10 cellular contexts compared by ENCODE assay signal in genomic region chr9:33151601-33152000, GRCh38. TPM values are rescaled to one million over a fixed set of nuclear protein-coding genes. Genes with fewer than 3 reads are reported as not detected.
DNase-seq lines count a peak whose midpoint lies in the region; ATAC-seq, FAIRE-seq and TF ChIP-seq lines count a peak whose summit lies in the region.
"Had no signal": no experiment of that assay in that cellular context is flagged by ENCODE, and none has a peak within 500 bp of the region (broad histone marks: within the 10 kb centered on the region; RNA-seq: fewer than 3 reads in every experiment).

No MANE protein-coding gene starts in this region.

- H3K27ac ChIP-seq in K562 (ENCODE audit: extremely low read depth, low read depth, low read length), result peak overlapping the region; percentile 40; the same call in 1 of the 3 replicates
- peak overlapping the region; percentile 31 to 81 for H3K27ac ChIP-seq in testis
- H3K27ac ChIP-seq: 22Rv1 had no signal

- H3K27me3 Mint-ChIP-seq in mesothelial cell of epicardium (ENCODE audit: low read depth), result no peaks in the 10 kb centered on the region

- TF ChIP-seq EP300 in K562 (IDR thresholded peaks at IDR 0.05; ENCODE audit: low read length), result no peak

- peaks cover 4 to 20% of the 10 kb centered on the region in 2 experiments for H3K4me1 ChIP-seq in K562 (replicated peaks in 1 of 2; ENCODE audit: control insufficient read depth in 2 of 2, insufficient read depth in 2 of 2, low read length in 2 of 2)
- H3K4me1 ChIP-seq in testis, result peaks cover 31% of the 10 kb centered on the region

- H3K4me3 ChIP-seq in K562 (no peak overlapping the region), testis (no peak overlapping the region)

- H2AFZ ChIP-seq in K562 (ENCODE audit: low read depth, low read length), result no peak overlapping the region

- no peak overlapping the region for H3K4me3 Mint-ChIP-seq in mesothelial cell of epicardium
- H3K4me3 Mint-ChIP-seq: T-helper 1 cell treated with Interleukin-12 subunit alpha and Interleukin-12 subunit beta and Interleukin-4 antibody, amounts not matched to agents 30 μg/mL and 1 μg/mL, for 36 hours had no signal

- no peak for TF ChIP-seq POLR2A in K562 (conservative IDR thresholded peaks at IDR 0.05)
- TF ChIP-seq POLR2A in testis (IDR thresholded peaks at IDR 0.05), result no peak

- H4K20me1 ChIP-seq in K562 (replicated peaks; ENCODE audit: control insufficient read depth, insufficient read depth, low read length), result peaks cover 22% of the 10 kb centered on the region

- peaks cover 11% of the 10 kb centered on the region for H3K9me3 Mint-ChIP-seq in mesothelial cell of epicardium
- H3K9me3 Mint-ChIP-seq: T-helper 1 cell treated with Interleukin-12 subunit alpha and Interleukin-12 subunit beta and Interleukin-4 antibody, amounts not matched to agents 30 μg/mL and 1 μg/mL, for 36 hours had no signal

- H3K27me3 ChIP-seq in K562 (ENCODE audit: control insufficient read depth in 2 of 2, insufficient read depth in 2 of 2, low read length in 2 of 2) (no peaks in the 10 kb centered on the region), testis (no peaks in the 10 kb centered on the region)

- H3K79me2 ChIP-seq in K562 (ENCODE audit: control insufficient read depth, insufficient read depth, low read length), result peaks cover 69% of the 10 kb centered on the region

- WGBS in K562 (ENCODE audit: insufficient coverage, low coverage, missing lambda C conversion rate), result 54% methylated on average over 2 of the region's 2 CpGs
- whole genome bisulfite sequencing in testis, 2 donors, result 49 to 52% methylated on average over 2 of the region's 2 CpGs

- in situ Hi-C loops in K562 (cut with MboI), result no loop called here

- H3K27ac Mint-ChIP-seq in mesothelial cell of epicardium, result peak overlapping the region; percentile 90
- H3K27ac Mint-ChIP-seq: T-helper 1 cell treated with Interleukin-12 subunit alpha and Interleukin-12 subunit beta and Interleukin-4 antibody, amounts not matched to agents 30 μg/mL and 1 μg/mL, for 36 hours had no signal

- ATAC-seq in K562 (no peak), HG02610 (IDR thresholded peaks at IDR 0.05; ENCODE audit: unreplicated experiment) (no peak)

- H3K36me3 ChIP-seq in K562 (ENCODE audit: control insufficient read depth, insufficient read depth, low read length) (no peaks in the 10 kb centered on the region), testis (ENCODE audit: low read depth, missing control alignments) (no peaks in the 10 kb centered on the region)

- no peak for TF ChIP-seq CTCF in K562 (IDR thresholded peaks at IDR 0.05 in 2 of 3, conservative IDR thresholded peaks at IDR 0.05 in 1 of 3; ENCODE audit: insufficient read depth in 2 of 3, low read depth in 1 of 3, low read length in 3 of 3)
- no peak for TF ChIP-seq CTCF in mesothelial cell of epicardium (IDR thresholded peaks at IDR 0.05; ENCODE audit: unreplicated experiment)
- TF ChIP-seq CTCF in testis (IDR thresholded peaks at IDR 0.05), result no peak

- H3K4me2 ChIP-seq in K562 (ENCODE audit: insufficient read depth, low read length), result 0 out of 2 replicates have a peak overlapping the region, but pooled peaks have one; percentile 7

- no peaks in the 10 kb centered on the region for H3K9me1 ChIP-seq in K562 (ENCODE audit: control insufficient read depth, insufficient read depth, low read length)

- CTCF ChIA-PET in K562 (lab: Yijun Ruan, JAX; ENCODE audit: low intra/inter-chr PET ratio), result no interaction called here

- H3K9me3 ChIP-seq in K562 (replicated peaks; ENCODE audit: control insufficient read depth, insufficient read depth, low read depth, low read length) (no peaks in the 10 kb centered on the region), testis (no peaks in the 10 kb centered on the region)

- intact Hi-C loops in K562 (cut with micrococcal nuclease) (no loop called here), testis (cut with DNase I; ENCODE audit: low total_unique reads) (no loop called here)

- POLR2A ChIA-PET in K562 (lab: Yijun Ruan, JAX), result interaction anchor here (0.9 to 1.7 kb wide), 6 partner anchors 8 to 49 kb away, joined by 3 to 14 read pairs (median 4); no protein-coding TSS in a partner anchor

- peaks cover 40% of the 10 kb centered on the region for H3K4me1 Mint-ChIP-seq in mesothelial cell of epicardium

- no peak for FAIRE-seq in K562 (lab: Jason Lieb, UNC)

- DNase-seq in DMS 273 (lab: John Stamatoyannopoulos, UW; ENCODE audit: unreplicated experiment), result peak; percentile 37
- no peak for DNase-seq in DMS 273 treated with DMSO at 0.1 percent for 48 hours (lab: John Stamatoyannopoulos, UW)
- DNase-seq in K562 (ENCODE audit: extremely low read depth in 1 of 4, low spot score in 3 of 4), result no peak
- no peak for DNase-seq in mesothelial cell of epicardium (ENCODE audit: low spot score in 2 of 2, unreplicated experiment in 2 of 2)
- no peak for DNase-seq in testis
- no peak for DNase-seq in A172 (ENCODE audit: low spot score)
- no peak for DNase-seq in anterior cingulate cortex (lab: John Stamatoyannopoulos, UW)

- TF ChIP-seq RAD21 in K562 (CRISPR knock-in tag; conservative IDR thresholded peaks at IDR 0.05 in 1 of 2, IDR thresholded peaks at IDR 0.05 in 1 of 2), result no peak

- H3K36me3 Mint-ChIP-seq in mesothelial cell of epicardium, result peaks cover 6% of the 10 kb centered on the region

- no TSS peak for BruUV-seq in K562 (replicated peaks; lab: Mats Ljungman, UMichigan)

- no peak overlapping the region for H3K9ac ChIP-seq in K562 (ENCODE audit: insufficient read depth in 1 of 2, low read depth in 2 of 2, low read length in 2 of 2)

TF ChIP-seq in K562, 482 proteins besides CTCF, POLR2A, EP300 and RAD21:
- no peak for TF ChIP-seq ZNF133 (CRISPR knock-in tag; IDR thresholded peaks at IDR 0.05)
TF ChIP-seq in K562: peak in this region for 0.

RNA-seq across cellular contexts. Expression of gene B4GALT1, which starts 15.5 kb away (rescaled TPM):
- 14.7 and 14.9 TPM in 2 replicates for total RNA-seq in K562 (2011; cell fraction: chromatin; rRNA removed; ENCODE audit: low replicate concordance)
- total RNA-seq in K562 (2011; cell fraction: nucleolus; rRNA removed), result 17.9 and 22.7 TPM in 2 replicates
- total RNA-seq in K562 (2011; cell fraction: nucleoplasm; rRNA removed), result 32.8 and 52.0 TPM in 2 replicates
- total RNA-seq in K562 (2014; rRNA removed) (7.1 and 8.7 TPM in 2 replicates), K562 (2014; rRNA removed; fragmentation: Illumina TruSeq; extraction: Trizol) (4.4 and 4.8 TPM in 2 replicates), K562 (2015; rRNA removed; fragmentation: Illumina TruSeq; extraction: Trizol) (3.7 and 4.1 TPM in 2 replicates), K562 (2021) (22.0 and 26.8 TPM in 2 replicates), mesothelial cell of epicardium (78.3 to 81.4 TPM (median 78.9 TPM) in 3 replicates), testis (100 to 1,000 TPM; 192 to 212 TPM)
- polyA plus RNA-seq in K562 (2011; rRNA removed) (9.6 and 10.1 TPM in 2 replicates), K562 (2014; fragmentation: Illumina TruSeq; extraction: Trizol) (21.4 and 23.8 TPM in 2 replicates), K562 (2014; fragmentation: Nextera tagmentation; extraction: Ambion mirVana) (1 to 10 TPM; 5.2 to 6.0 TPM), K562 (2014; rRNA removed) (10.7 and 13.2 TPM in 2 replicates), testis (ENCODE audit: insufficient read depth, low read depth, low replicate concordance) (112 TPM)
- 13.7 and 14.3 TPM in 2 replicates for polyA plus RNA-seq in K562 (2011; cell fraction: cytosol; rRNA removed)
- 5.3 and 6.6 TPM in 2 replicates for polyA plus RNA-seq in K562 (2011; cell fraction: nucleus; rRNA removed)
- polyA plus RNA-seq in K562 (2012), result 16.9 and 32.7 TPM in 2 replicates
- polyA minus RNA-seq in K562 (2011; rRNA and poly(A)+ RNA removed), result 16.0 and 18.9 TPM in 2 replicates
- 15.1 and 15.4 TPM in 2 replicates for polyA minus RNA-seq in K562 (2011; cell fraction: cytosol; rRNA and poly(A)+ RNA removed)
- 3.9 and 4.0 TPM in 2 replicates for polyA minus RNA-seq in K562 (2011; cell fraction: nucleus; rRNA and poly(A)+ RNA removed)
- 15.2 and 19.8 TPM in 2 replicates for total RNA-seq in A172 (2014; rRNA removed; shearing (Covaris generic))
